ENCODE assay signal across 8 cellular contexts in genomic region chr6:35497571-35498406, GRCh38. TPM values are rescaled to one million over a fixed set of nuclear protein-coding genes. Genes with fewer than 3 reads are reported as not detected.
A peak's percentile ranks its signal among the peaks of the same experiment; 100 is the strongest.
DNase-seq lines count a peak whose midpoint lies in the region; ATAC-seq, FAIRE-seq and TF ChIP-seq lines count a peak whose summit lies in the region.

No MANE protein-coding gene starts in this region.

- H3K27me3 ChIP-seq in BE2C, result no peaks in the 10 kb centered on the region
- peaks cover 6 to 31% of the 10 kb centered on the region in 2 experiments; a peak in 4 of 5 replicates for H3K27me3 ChIP-seq in HepG2 (ENCODE audit: control insufficient read depth in 1 of 2, insufficient read depth in 2 of 2, low read length in 2 of 2)

- H3K9me3 ChIP-seq in BE2C (no peaks in the 10 kb centered on the region), HepG2 (ENCODE audit: low read length) (no peaks in the 10 kb centered on the region)

- FAIRE-seq in HepG2 (lab: Jason Lieb, UNC), result no peak

- no TSS peak for BruUV-seq in HepG2 (replicated peaks; lab: Mats Ljungman, UMichigan)

- H2AFZ ChIP-seq in HepG2 (ENCODE audit: low read length), result no peak overlapping the region

- H3K79me2 ChIP-seq in HepG2 (ENCODE audit: insufficient read depth, low read length), result peaks cover 34% of the 10 kb centered on the region

- peaks cover 28% of the 10 kb centered on the region; the same call in 1 of the 2 replicates for H4K20me1 ChIP-seq in HepG2 (ENCODE audit: insufficient read depth, low read length)

- DNase-seq in BE2C (no peak), HT-29 (ENCODE audit: low spot score) (peak; percentile 62), coronary artery (ENCODE audit: low spot score) (peak; percentile 84), HepG2 (ENCODE audit: low spot score) (peak; percentile 47), NCI-H345 (lab: John Stamatoyannopoulos, UW) (no peak)

- intact Hi-C loops in HepG2 (cut with micrococcal nuclease; ENCODE audit: unreplicated experiment), result no loop called here

- WGBS in HepG2 (ENCODE audit: low lambda C conversion rate), result 37% methylated on average over 52 of the region's 76 CpGs

- H3K36me3 ChIP-seq in BE2C (no peaks in the 10 kb centered on the region), HepG2 (replicated peaks in 1 of 2; ENCODE audit: control insufficient read depth in 1 of 2, insufficient read depth in 2 of 2, low read length in 2 of 2) (peaks cover 0 to 2% of the 10 kb centered on the region in 2 experiments; a peak in 1 of 5 replicates)

- no peak for TF ChIP-seq POLR2A in HepG2 (IDR thresholded peaks at IDR 0.05; ENCODE audit: insufficient read depth in 1 of 2, low read depth in 2 of 2, low read length in 2 of 2)

- CTCF ChIA-PET in HepG2 (lab: Yijun Ruan, JAX; ENCODE audit: low intra/inter-chr PET ratio, low total read pairs), result no interaction called here

- H3K27me3 Mint-ChIP-seq in stimulated activated memory B cell treated with anti-CD40 and anti-IgM and Interleukin-4, amounts not matched to agents 10 μg/mL and 1 μg/mL and 100 μg/mL, for 72 hours, result peaks cover 77% of the 10 kb centered on the region

- peak overlapping the region; percentile 69 for H3K4me2 ChIP-seq in HepG2 (ENCODE audit: low read depth, low read length)

- in situ Hi-C loops in HepG2 (cut with HindIII; ENCODE audit: extremely low pct_ligation_motif_present, low pct_unique_long_range_greater_than_20kb), result no loop called here

- no peaks in the 10 kb centered on the region for H3K36me3 Mint-ChIP-seq in stimulated activated memory B cell treated with anti-CD40 and anti-IgM and Interleukin-4, amounts not matched to agents 10 μg/mL and 1 μg/mL and 100 μg/mL, for 72 hours

- H3K9ac ChIP-seq in HepG2 (ENCODE audit: insufficient read depth, low read depth, low read length), result peak overlapping the region; percentile 67

- peak overlapping the region; percentile 36 for H3K27ac Mint-ChIP-seq in stimulated activated memory B cell treated with anti-CD40 and anti-IgM and Interleukin-4, amounts not matched to agents 10 μg/mL and 1 μg/mL and 100 μg/mL, for 72 hours

- peaks cover 33% of the 10 kb centered on the region for H3K4me1 Mint-ChIP-seq in stimulated activated memory B cell treated with anti-CD40 and anti-IgM and Interleukin-4, amounts not matched to agents 10 μg/mL and 1 μg/mL and 100 μg/mL, for 72 hours

- H3K27ac ChIP-seq in VCaP, result peak overlapping the region; percentile 86
- peak overlapping the region; percentile 98 to 99 for H3K27ac ChIP-seq in coronary artery
- H3K27ac ChIP-seq in HepG2 (ENCODE audit: extremely low read length, insufficient read depth, low read length), result peak overlapping the region; percentile 44

- no peaks in the 10 kb centered on the region for H3K9me3 Mint-ChIP-seq in stimulated activated memory B cell treated with anti-CD40 and anti-IgM and Interleukin-4, amounts not matched to agents 10 μg/mL and 1 μg/mL and 100 μg/mL, for 72 hours

- peak overlapping the region; percentile 76 for H3K4me3 Mint-ChIP-seq in stimulated activated memory B cell treated with anti-CD40 and anti-IgM and Interleukin-4, amounts not matched to agents 10 μg/mL and 1 μg/mL and 100 μg/mL, for 72 hours

- H3K4me3 ChIP-seq in BE2C (ENCODE audit: low read depth, low read length), result peak overlapping the region; percentile 70
- H3K4me3 ChIP-seq in coronary artery, result peak overlapping the region; percentile 96
- peak overlapping the region; percentile 50 to 95 (median 94) for H3K4me3 ChIP-seq in HepG2 (replicated peaks in 1 of 3; ENCODE audit: insufficient read depth in 1 of 3, low read depth in 2 of 3, low read length in 3 of 3)

- TF ChIP-seq CTCF in BE2C (IDR thresholded peaks at IDR 0.05; ENCODE audit: low read depth, low read length) (no peak), VCaP (conservative IDR thresholded peaks at IDR 0.05) (no peak), coronary artery (IDR thresholded peaks at IDR 0.05) (peak; percentile 21), HepG2 (CRISPR knock-in tag; IDR thresholded peaks at IDR 0.05) (peak; percentile 23; the same call in 1 of the 2 replicates)

- ATAC-seq in HepG2 (peak; percentile 8), GM18498 (IDR thresholded peaks at IDR 0.05; ENCODE audit: unreplicated experiment) (no peak)
- peak; percentile 37 for ATAC-seq in stimulated activated memory B cell treated with anti-CD40 and anti-IgM and Interleukin-4, amounts not matched to agents 10 μg/mL and 1 μg/mL and 100 μg/mL, for 72 hours

- TF ChIP-seq RAD21 in HepG2 (CRISPR knock-in tag; IDR thresholded peaks at IDR 0.05), result no peak

- TF ChIP-seq EP300 in HepG2 (IDR thresholded peaks at IDR 0.05; ENCODE audit: low read depth in 2 of 2, low read length in 2 of 2) (no peak), HepG2 (CRISPR knock-in tag; IDR thresholded peaks at IDR 0.05; ENCODE audit: borderline replicate concordance) (no peak; the same call in 1 of the 2 replicates)

- H3K4me1 ChIP-seq in BE2C, result peaks cover 15% of the 10 kb centered on the region
- peaks cover 55% of the 10 kb centered on the region for H3K4me1 ChIP-seq in HepG2 (ENCODE audit: insufficient read depth, low read length)

- POLR2A ChIA-PET in HepG2 (lab: Yijun Ruan, JAX), result interaction anchor here (0.6 to 4.0 kb wide), 11 partner anchors 8 to 633 kb away, joined by 3 to 88 read pairs (median 3); partner anchors contain the start of genes RPL10A and SRPK1

RNA-seq across cellular contexts. Expression of gene TEAD3, which starts 0.9 kb away (rescaled TPM):
- 24.8 TPM for polyA plus RNA-seq in BE2C (2012; ENCODE audit: insufficient read depth, insufficient read length, low read depth)
- 25.7 and 27.4 TPM in 2 replicates for total RNA-seq in HT-29 (2014; rRNA removed; shearing (Covaris generic))
- 14.4 and 15.1 TPM in 2 replicates for total RNA-seq in HepG2 (2016; rRNA removed; fragmentation: Illumina TruSeq; extraction: Trizol)
- total RNA-seq in HepG2 (2016; cell fraction: cytosol; rRNA removed; fragmentation: Illumina TruSeq; extraction: Trizol; ENCODE audit: low read depth), result 3.9 and 4.4 TPM in 2 replicates
- 12.5 and 14.5 TPM in 2 replicates for total RNA-seq in HepG2 (2016; cell fraction: insoluble cytoplasmic fraction; rRNA removed; fragmentation: Illumina TruSeq; extraction: Trizol)
- 14.0 and 14.5 TPM in 2 replicates for total RNA-seq in HepG2 (2016; cell fraction: membrane; rRNA removed; fragmentation: Illumina TruSeq; extraction: Trizol)
- 12.5 and 14.3 TPM in 2 replicates for total RNA-seq in HepG2 (2016; cell fraction: nucleus; rRNA removed; fragmentation: Illumina TruSeq; extraction: Trizol)
- polyA plus RNA-seq in HepG2 (2011; rRNA removed), result 16.5 and 20.5 TPM in 2 replicates
- 11.8 and 14.3 TPM in 2 replicates for polyA plus RNA-seq in HepG2 (2011; cell fraction: cytosol; rRNA removed)
- 41.6 and 45.4 TPM in 2 replicates for polyA plus RNA-seq in HepG2 (2011; cell fraction: nucleus; rRNA removed)
- polyA plus RNA-seq in HepG2 (2012), result 19.1 and 24.4 TPM in 2 replicates
- polyA plus RNA-seq in HepG2 (2016; cell fraction: cytosol; fragmentation: Illumina TruSeq; extraction: Trizol; ENCODE audit: low read depth), result 5.1 and 5.5 TPM in 2 replicates
- 22.1 and 28.5 TPM in 2 replicates for polyA plus RNA-seq in HepG2 (2016; cell fraction: insoluble cytoplasmic fraction; fragmentation: Illumina TruSeq; extraction: Trizol; ENCODE audit: low read depth)
- 12.7 and 14.9 TPM in 2 replicates for polyA plus RNA-seq in HepG2 (2016; cell fraction: membrane; fragmentation: Illumina TruSeq; extraction: Trizol; ENCODE audit: low read depth)
- 41.9 and 43.9 TPM in 2 replicates for polyA plus RNA-seq in HepG2 (2016; cell fraction: nucleus; fragmentation: Illumina TruSeq; extraction: Trizol; ENCODE audit: insufficient read depth, low read depth)
- polyA minus RNA-seq in HepG2 (2011; rRNA and poly(A)+ RNA removed; ENCODE audit: low replicate concordance), result 6.0 and 22.8 TPM in 2 replicates
- polyA minus RNA-seq in HepG2 (2011; cell fraction: cytosol; rRNA and poly(A)+ RNA removed), result 7.7 and 8.2 TPM in 2 replicates
- 7.9 and 8.6 TPM in 2 replicates for polyA minus RNA-seq in HepG2 (2011; cell fraction: nucleus; rRNA and poly(A)+ RNA removed)

RNA-seq across cellular contexts. Expression of gene TULP1, which starts 14.9 kb away (rescaled TPM):
- polyA plus RNA-seq in BE2C (2012; ENCODE audit: insufficient read depth, insufficient read length, low read depth), result not detected
- 0.48 TPM in 1 of 2 replicates, not detected in the other for total RNA-seq in HT-29 (2014; rRNA removed; shearing (Covaris generic))
- not detected in 2 replicates for total RNA-seq in HepG2 (2016; rRNA removed; fragmentation: Illumina TruSeq; extraction: Trizol)
- 0.35 TPM in 1 of 2 replicates, not detected in the other for total RNA-seq in HepG2 (2016; cell fraction: cytosol; rRNA removed; fragmentation: Illumina TruSeq; extraction: Trizol; ENCODE audit: low read depth)
- total RNA-seq in HepG2 (2016; cell fraction: insoluble cytoplasmic fraction; rRNA removed; fragmentation: Illumina TruSeq; extraction: Trizol), result not detected in 2 replicates
- total RNA-seq in HepG2 (2016; cell fraction: membrane; rRNA removed; fragmentation: Illumina TruSeq; extraction: Trizol), result not detected in 2 replicates
- total RNA-seq in HepG2 (2016; cell fraction: nucleus; rRNA removed; fragmentation: Illumina TruSeq; extraction: Trizol), result not detected in 2 replicates
- polyA plus RNA-seq in HepG2 (2011; rRNA removed), result not detected in 2 replicates
- not detected in 2 replicates for polyA plus RNA-seq in HepG2 (2011; cell fraction: cytosol; rRNA removed)
- polyA plus RNA-seq in HepG2 (2011; cell fraction: nucleus; rRNA removed), result not detected in 2 replicates
- not detected in 2 replicates for polyA plus RNA-seq in HepG2 (2012)
- polyA plus RNA-seq in HepG2 (2016; cell fraction: cytosol; fragmentation: Illumina TruSeq; extraction: Trizol; ENCODE audit: low read depth), result not detected in 2 replicates
- not detected in 2 replicates for polyA plus RNA-seq in HepG2 (2016; cell fraction: insoluble cytoplasmic fraction; fragmentation: Illumina TruSeq; extraction: Trizol; ENCODE audit: low read depth)
- not detected in 2 replicates for polyA plus RNA-seq in HepG2 (2016; cell fraction: membrane; fragmentation: Illumina TruSeq; extraction: Trizol; ENCODE audit: low read depth)
- not detected in 2 replicates for polyA plus RNA-seq in HepG2 (2016; cell fraction: nucleus; fragmentation: Illumina TruSeq; extraction: Trizol; ENCODE audit: insufficient read depth, low read depth)
- polyA minus RNA-seq in HepG2 (2011; rRNA and poly(A)+ RNA removed; ENCODE audit: low replicate concordance), result not detected in 2 replicates
- polyA minus RNA-seq in HepG2 (2011; cell fraction: cytosol; rRNA and poly(A)+ RNA removed), result not detected in 2 replicates
- polyA minus RNA-seq in HepG2 (2011; cell fraction: nucleus; rRNA and poly(A)+ RNA removed), result not detected in 2 replicates

RNA-seq across cellular contexts. Expression of gene RPL10A, which starts 29.6 kb away (rescaled TPM):
- polyA plus RNA-seq in BE2C (2012; ENCODE audit: insufficient read depth, insufficient read length, low read depth), result 1,119 TPM
- 1,706 and 1,805 TPM in 2 replicates for total RNA-seq in HT-29 (2014; rRNA removed; shearing (Covaris generic))
- 1,854 and 2,285 TPM in 2 replicates for total RNA-seq in HepG2 (2016; rRNA removed; fragmentation: Illumina TruSeq; extraction: Trizol)
- 2,437 and 2,775 TPM in 2 replicates for total RNA-seq in HepG2 (2016; cell fraction: cytosol; rRNA removed; fragmentation: Illumina TruSeq; extraction: Trizol; ENCODE audit: low read depth)
- total RNA-seq in HepG2 (2016; cell fraction: insoluble cytoplasmic fraction; rRNA removed; fragmentation: Illumina TruSeq; extraction: Trizol), result 1,859 and 2,386 TPM in 2 replicates
- total RNA-seq in HepG2 (2016; cell fraction: membrane; rRNA removed; fragmentation: Illumina TruSeq; extraction: Trizol), result 4,119 and 4,316 TPM in 2 replicates
- 734 and 771 TPM in 2 replicates for total RNA-seq in HepG2 (2016; cell fraction: nucleus; rRNA removed; fragmentation: Illumina TruSeq; extraction: Trizol)
- polyA plus RNA-seq in HepG2 (2011; rRNA removed), result 2,253 and 2,726 TPM in 2 replicates
- polyA plus RNA-seq in HepG2 (2011; cell fraction: cytosol; rRNA removed), result 2,315 and 3,589 TPM in 2 replicates
- 1,402 and 1,561 TPM in 2 replicates for polyA plus RNA-seq in HepG2 (2011; cell fraction: nucleus; rRNA removed)
- polyA plus RNA-seq in HepG2 (2012), result 2,161 and 2,246 TPM in 2 replicates
- 3,096 and 3,343 TPM in 2 replicates for polyA plus RNA-seq in HepG2 (2016; cell fraction: cytosol; fragmentation: Illumina TruSeq; extraction: Trizol; ENCODE audit: low read depth)
- polyA plus RNA-seq in HepG2 (2016; cell fraction: insoluble cytoplasmic fraction; fragmentation: Illumina TruSeq; extraction: Trizol; ENCODE audit: low read depth), result 2,345 and 2,428 TPM in 2 replicates
- polyA plus RNA-seq in HepG2 (2016; cell fraction: membrane; fragmentation: Illumina TruSeq; extraction: Trizol; ENCODE audit: low read depth), result 4,116 and 4,234 TPM in 2 replicates
- 1,389 and 1,424 TPM in 2 replicates for polyA plus RNA-seq in HepG2 (2016; cell fraction: nucleus; fragmentation: Illumina TruSeq; extraction: Trizol; ENCODE audit: insufficient read depth, low read depth)
- 921 and 1,139 TPM in 2 replicates for polyA minus RNA-seq in HepG2 (2011; rRNA and poly(A)+ RNA removed; ENCODE audit: low replicate concordance)
- polyA minus RNA-seq in HepG2 (2011; cell fraction: cytosol; rRNA and poly(A)+ RNA removed), result 630 and 657 TPM in 2 replicates
- polyA minus RNA-seq in HepG2 (2011; cell fraction: nucleus; rRNA and poly(A)+ RNA removed), result 275 and 369 TPM in 2 replicates

RNA-seq across cellular contexts. Expression of gene FANCE, which starts 45.7 kb away (rescaled TPM):
- 7.2 TPM for polyA plus RNA-seq in BE2C (2012; ENCODE audit: insufficient read depth, insufficient read length, low read depth)
- total RNA-seq in HT-29 (2014; rRNA removed; shearing (Covaris generic)), result 7.4 and 8.6 TPM in 2 replicates
- 9.7 and 11.2 TPM in 2 replicates for total RNA-seq in HepG2 (2016; rRNA removed; fragmentation: Illumina TruSeq; extraction: Trizol)
- 1.9 and 2.5 TPM in 2 replicates for total RNA-seq in HepG2 (2016; cell fraction: cytosol; rRNA removed; fragmentation: Illumina TruSeq; extraction: Trizol; ENCODE audit: low read depth)
- 9.2 and 10.0 TPM in 2 replicates for total RNA-seq in HepG2 (2016; cell fraction: insoluble cytoplasmic fraction; rRNA removed; fragmentation: Illumina TruSeq; extraction: Trizol)
- total RNA-seq in HepG2 (2016; cell fraction: membrane; rRNA removed; fragmentation: Illumina TruSeq; extraction: Trizol), result 6.3 and 6.7 TPM in 2 replicates
- 4.8 and 7.1 TPM in 2 replicates for total RNA-seq in HepG2 (2016; cell fraction: nucleus; rRNA removed; fragmentation: Illumina TruSeq; extraction: Trizol)
- 7.1 and 7.9 TPM in 2 replicates for polyA plus RNA-seq in HepG2 (2011; rRNA removed)
- polyA plus RNA-seq in HepG2 (2011; cell fraction: cytosol; rRNA removed), result 6.3 and 6.8 TPM in 2 replicates
- polyA plus RNA-seq in HepG2 (2011; cell fraction: nucleus; rRNA removed), result 6.9 and 8.4 TPM in 2 replicates
- polyA plus RNA-seq in HepG2 (2012), result 4.1 and 4.3 TPM in 2 replicates
- 1.5 and 1.6 TPM in 2 replicates for polyA plus RNA-seq in HepG2 (2016; cell fraction: cytosol; fragmentation: Illumina TruSeq; extraction: Trizol; ENCODE audit: low read depth)
- 7.5 and 8.6 TPM in 2 replicates for polyA plus RNA-seq in HepG2 (2016; cell fraction: insoluble cytoplasmic fraction; fragmentation: Illumina TruSeq; extraction: Trizol; ENCODE audit: low read depth)
- 3.0 and 4.3 TPM in 2 replicates for polyA plus RNA-seq in HepG2 (2016; cell fraction: membrane; fragmentation: Illumina TruSeq; extraction: Trizol; ENCODE audit: low read depth)
- polyA plus RNA-seq in HepG2 (2016; cell fraction: nucleus; fragmentation: Illumina TruSeq; extraction: Trizol; ENCODE audit: insufficient read depth, low read depth), result 13.2 and 13.8 TPM in 2 replicates
- polyA minus RNA-seq in HepG2 (2011; rRNA and poly(A)+ RNA removed; ENCODE audit: low replicate concordance), result 14.3 and 23.1 TPM in 2 replicates
- 5.5 TPM in 2 replicates for polyA minus RNA-seq in HepG2 (2011; cell fraction: cytosol; rRNA and poly(A)+ RNA removed)
- polyA minus RNA-seq in HepG2 (2011; cell fraction: nucleus; rRNA and poly(A)+ RNA removed), result 1.8 and 2.4 TPM in 2 replicates

Comparison
In these comparisons a context has a peak if more than half of its experiments do, and no peak if none do; other contexts are left out.
1. DNase-seq: peak in HT-29 (single experiment), coronary artery (single experiment) and HepG2 (single experiment); none in BE2C (single experiment) and NCI-H345 (single experiment).
2. CTCF ChIP-seq: peak in coronary artery (single experiment) and HepG2 (single experiment); none in BE2C (single experiment) and VCaP (single experiment).
3. H3K27ac ChIP-seq: peak in every context shown above with its lines; median percentile 98 in coronary artery; 86 in VCaP; 44 in HepG2.
4. Peak in every context shown above with its lines, with median percentiles within 50 percentile points of each other: H3K4me3 ChIP-seq.